In the genomic region with DNA sequence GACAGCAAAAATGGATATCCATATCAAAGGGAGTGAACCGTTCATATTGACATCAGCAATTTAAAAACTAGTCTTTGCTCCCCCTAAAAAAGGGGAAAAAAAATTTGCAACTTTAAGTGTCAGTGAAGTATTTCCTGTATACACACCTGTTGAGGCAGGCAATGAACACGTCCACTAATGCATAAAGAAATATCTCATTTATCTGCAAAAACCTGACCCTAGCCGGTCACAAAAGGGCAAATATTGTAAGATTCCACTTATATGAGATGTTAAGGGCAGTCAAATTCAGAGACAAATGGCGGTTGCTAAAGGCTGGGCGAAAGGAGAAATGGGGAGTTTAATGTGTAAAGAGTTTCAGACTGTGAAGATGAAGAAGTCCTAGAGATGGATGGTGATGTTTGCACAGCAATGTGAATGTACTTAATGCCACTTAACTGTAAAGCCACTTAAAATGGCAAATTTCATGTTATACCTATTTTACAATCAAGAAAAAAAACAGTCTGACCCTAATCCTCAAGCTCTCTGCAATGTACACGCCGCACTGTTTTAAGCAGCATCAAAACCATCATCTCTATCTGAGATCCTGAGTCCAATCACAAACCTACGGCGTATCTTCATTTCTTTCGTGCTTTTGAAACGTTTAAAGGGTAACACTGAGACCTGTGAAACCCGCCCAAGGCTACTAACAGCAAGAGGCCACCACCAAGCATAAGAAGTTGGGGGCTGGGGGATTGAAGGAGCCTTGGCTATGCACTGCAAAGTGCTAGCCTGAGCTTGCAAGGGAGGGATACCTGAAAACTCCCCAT, we compare ENCODE assay signal across 1 cellular context.
TF ChIP-seq lines count a peak whose summit lies in the region.

No MANE protein-coding gene starts in this region.

TF ChIP-seq in K562, 482 proteins besides CTCF, POLR2A, EP300 and RAD21:
- TF ChIP-seq, protein P1, sequence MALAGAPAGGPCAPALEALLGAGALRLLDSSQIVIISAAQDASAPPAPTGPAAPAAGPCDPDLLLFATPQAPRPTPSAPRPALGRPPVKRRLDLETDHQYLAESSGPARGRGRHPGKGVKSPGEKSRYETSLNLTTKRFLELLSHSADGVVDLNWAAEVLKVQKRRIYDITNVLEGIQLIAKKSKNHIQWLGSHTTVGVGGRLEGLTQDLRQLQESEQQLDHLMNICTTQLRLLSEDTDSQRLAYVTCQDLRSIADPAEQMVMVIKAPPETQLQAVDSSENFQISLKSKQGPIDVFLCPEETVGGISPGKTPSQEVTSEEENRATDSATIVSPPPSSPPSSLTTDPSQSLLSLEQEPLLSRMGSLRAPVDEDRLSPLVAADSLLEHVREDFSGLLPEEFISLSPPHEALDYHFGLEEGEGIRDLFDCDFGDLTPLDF (CRISPR knock-in tag; IDR thresholded peaks at IDR 0.05) = 0 out of 2 replicates have a peak, but pooled peaks have one; percentile 10
- TF ChIP-seq, protein P2, sequence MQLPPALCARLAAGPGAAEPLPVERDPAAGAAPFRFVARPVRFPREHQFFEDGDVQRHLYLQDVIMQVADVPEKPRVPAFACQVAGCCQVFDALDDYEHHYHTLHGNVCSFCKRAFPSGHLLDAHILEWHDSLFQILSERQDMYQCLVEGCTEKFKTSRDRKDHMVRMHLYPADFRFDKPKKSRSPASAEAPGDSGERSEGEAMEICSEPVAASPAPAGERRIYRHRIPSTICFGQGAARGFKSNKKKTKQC (CRISPR knock-in tag; IDR thresholded peaks at IDR 0.05) = no peak
